In genomic region chr7:5550831-5551230, GRCh38 we compare ENCODE assay signal across 1 cellular context.
TF ChIP-seq lines count a peak whose summit lies in the region.

No MANE protein-coding gene starts in this region.

TF ChIP-seq in HepG2, 621 proteins besides CTCF, POLR2A, EP300 and RAD21:
- TF ChIP-seq SRY (CRISPR knock-in tag; IDR thresholded peaks at IDR 0.05) (no peak), CREBL2 (CRISPR knock-in tag; IDR thresholded peaks at IDR 0.05; ENCODE audit: borderline replicate concordance) (no peak), ZNF768 (CRISPR knock-in tag; IDR thresholded peaks at IDR 0.05) (peak; percentile 88), ZNF468 (CRISPR knock-in tag; IDR thresholded peaks at IDR 0.05) (no peak)
